ENCODE assay signal across 27 cellular contexts in the genomic region with DNA sequence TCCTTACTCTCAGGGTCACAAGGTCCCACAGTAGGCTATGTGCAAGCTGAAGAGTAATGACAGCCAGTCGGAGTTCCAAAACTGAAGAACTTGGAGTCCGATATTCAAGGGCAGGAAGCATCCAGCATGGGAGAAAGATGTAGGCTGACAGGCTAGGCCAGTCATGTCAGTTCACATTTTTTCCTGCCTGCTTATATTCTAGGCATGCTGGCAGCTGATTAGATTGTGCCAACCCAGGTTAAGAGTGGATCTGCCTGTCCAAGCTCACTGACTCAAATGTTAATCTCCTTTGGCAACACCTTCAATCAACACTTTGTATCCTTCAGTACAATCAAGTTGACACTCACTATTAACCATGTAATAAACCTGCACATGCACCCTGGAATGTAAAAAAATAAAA.
"Had no signal": no experiment of that assay in that cellular context is flagged by ENCODE, and none has a peak within 500 bp of the region (broad histone marks: within the 10 kb centered on the region; RNA-seq: fewer than 3 reads in every experiment).

No MANE protein-coding gene starts in this region.

- ATAC-seq: activated CD4-positive, alpha-beta T cell treated with anti-CD3 and anti-CD28 coated beads for 36 hours; activated CD8-positive, alpha-beta memory T cell treated with anti-CD3 and anti-CD28 coated beads, Interleukin-2, amount 10 ng/mL, durations not matched to agents 7 days and 5 days; activated CD8-positive, alpha-beta T cell treated with anti-CD3 and anti-CD28 coated beads, Interleukin-2, amount 10 ng/mL, durations not matched to agents 7 days and 5 days; activated naive CD4-positive, alpha-beta T cell treated with anti-CD3 and anti-CD28 coated beads, Interleukin-2, amount 50 U/mL, for 72 hours; effector memory CD8-positive, alpha-beta T cell; esophagus mucosa; gastrocnemius medialis had no signal

- H3K4me1 ChIP-seq: ascending aorta, breast epithelium, gastrocnemius medialis had no signal

- H3K36me3 ChIP-seq: ascending aorta, breast epithelium, gastrocnemius medialis had no signal

- H3K4me3 ChIP-seq: ascending aorta, breast epithelium, gastrocnemius medialis had no signal

- H3K9me3 ChIP-seq: ascending aorta, breast epithelium, gastrocnemius medialis had no signal

- DNase-seq: activated CD4-positive, alpha-beta memory T cell treated with anti-CD3 and anti-CD28 coated beads for 36 hours; activated CD4-positive, alpha-beta T cell treated with anti-CD3 and anti-CD28 coated beads for 36 hours; activated CD4-positive, alpha-beta T cell treated with anti-CD3 and anti-CD28 coated beads, Interleukin-2, amount 10 ng/mL, durations not matched to agents 24 days and 14 days; activated CD4-positive, CD25-positive, alpha-beta regulatory T cell; activated CD4-positive, CD25-positive, alpha-beta regulatory T cell treated with anti-CD3 and anti-CD28 coated beads, Interleukin-2, amount 50 U/mL, for 72 hours; activated CD8-positive, alpha-beta memory T cell treated with anti-CD3 and anti-CD28 coated beads, Interleukin-2, amount 10 ng/mL, durations not matched to agents 7 days and 5 days; activated CD8-positive, alpha-beta memory T cell treated with anti-CD3 and anti-CD28 coated beads, Interleukin-2, amount 50 U/mL, for 4 hours; activated CD8-positive, alpha-beta T cell treated with anti-CD3 and anti-CD28 coated beads, Interleukin-2, amount 10 ng/mL, durations not matched to agents 7 days and 5 days; activated effector memory CD4-positive, alpha-beta T cell treated with anti-CD3 and anti-CD28 coated beads, Interleukin-2, amount 50 U/mL, for 16 hours; activated naive CD4-positive, alpha-beta T cell treated with anti-CD3 and anti-CD28 coated beads for 36 hours; activated naive CD8-positive, alpha-beta T cell treated with anti-CD3 and anti-CD28 coated beads, Interleukin-2, amount 10 ng/mL, durations not matched to agents 7 days and 5 days; activated T-cell treated with anti-CD3 and anti-CD28 coated beads, Interleukin-2, amount 50 U/mL, for 1 hour; activated T-cell treated with anti-CD3 and anti-CD28 coated beads, Interleukin-2, amount 50 U/mL, for 48 hours; caudate nucleus; cortex of kidney; dermis blood vessel endothelial cell; effector CD4-positive, alpha-beta T cell; effector memory CD8-positive, alpha-beta T cell; foreskin fibroblast; gastrocnemius medialis; glutamatergic neuron; T-helper 2 cell had no signal

- FAIRE-seq: colon had no signal

- H3K27ac ChIP-seq: ascending aorta, breast epithelium, gastrocnemius medialis had no signal

- H3K27me3 ChIP-seq: ascending aorta, breast epithelium, gastrocnemius medialis had no signal
